Comparison of ENCODE assay signal across 1 cellular context in the genomic region with DNA sequence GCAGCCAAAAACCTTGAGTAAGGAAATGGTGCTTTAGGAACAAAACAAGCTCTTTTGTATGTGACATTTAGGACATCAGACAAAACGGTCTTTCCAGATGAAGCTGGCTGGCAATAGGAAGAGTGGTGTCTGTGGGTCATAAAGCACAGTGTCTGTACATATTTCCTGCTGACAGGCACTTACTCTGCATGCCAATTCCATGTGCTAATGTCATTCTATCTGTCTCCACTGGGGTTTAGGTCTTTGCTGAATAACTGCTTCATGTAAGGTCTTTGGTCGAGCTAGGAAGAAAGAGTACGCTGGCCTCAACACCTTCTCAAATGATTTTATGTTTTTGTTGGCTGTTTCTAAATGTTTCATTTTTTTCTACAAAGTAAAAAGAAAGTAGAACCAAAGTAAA.
TF ChIP-seq lines count a peak whose summit lies in the region.

No MANE protein-coding gene starts in this region.

TF ChIP-seq in A549, 52 proteins besides CTCF, POLR2A, EP300 and RAD21 (continued from another document):
- TF ChIP-seq, protein P1, sequence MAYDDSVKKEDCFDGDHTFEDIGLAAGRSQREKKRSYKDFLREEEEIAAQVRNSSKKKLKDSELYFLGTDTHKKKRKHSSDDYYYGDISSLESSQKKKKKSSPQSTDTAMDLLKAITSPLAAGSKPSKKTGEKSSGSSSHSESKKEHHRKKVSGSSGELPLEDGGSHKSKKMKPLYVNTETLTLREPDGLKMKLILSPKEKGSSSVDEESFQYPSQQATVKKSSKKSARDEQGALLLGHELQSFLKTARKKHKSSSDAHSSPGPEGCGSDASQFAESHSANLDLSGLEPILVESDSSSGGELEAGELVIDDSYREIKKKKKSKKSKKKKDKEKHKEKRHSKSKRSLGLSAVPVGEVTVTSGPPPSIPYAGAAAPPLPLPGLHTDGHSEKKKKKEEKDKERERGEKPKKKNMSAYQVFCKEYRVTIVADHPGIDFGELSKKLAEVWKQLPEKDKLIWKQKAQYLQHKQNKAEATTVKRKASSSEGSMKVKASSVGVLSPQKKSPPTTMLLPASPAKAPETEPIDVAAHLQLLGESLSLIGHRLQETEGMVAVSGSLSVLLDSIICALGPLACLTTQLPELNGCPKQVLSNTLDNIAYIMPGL (CRISPR knock-in tag; IDR thresholded peaks at IDR 0.05; ENCODE audit: borderline replicate concordance): no peak
- no peak for TF ChIP-seq ZC3H11A (IDR thresholded peaks at IDR 0.05)
- TF ChIP-seq GATA3 (IDR thresholded peaks at IDR 0.05; ENCODE audit: borderline replicate concordance): no peak
TF ChIP-seq in A549: peak in this region for 0.
